In genomic region chr11:12281571-12282478, GRCh38 we compare ENCODE assay signal across 8 cellular contexts.
DNase-seq lines count a peak whose midpoint lies in the region; ATAC-seq and TF ChIP-seq lines count a peak whose summit lies in the region.

No MANE protein-coding gene starts in this region.

- TF ChIP-seq CTCF in glutamatergic neuron (IDR thresholded peaks at IDR 0.05; ENCODE audit: partially characterized antibody, unreplicated experiment) (peak; percentile 99), upper lobe of left lung (IDR thresholded peaks at IDR 0.05) (peak; percentile 89 to 98 (median 94))

- no peaks in the 10 kb centered on the region for H3K9me3 Mint-ChIP-seq in activated naive CD4-positive, alpha-beta T cell treated with anti-CD3 and anti-CD28 coated beads, Interleukin-2, amount 10 ng/mL, durations not matched to agents 7 days and 5 days
- no peaks in the 10 kb centered on the region for H3K9me3 Mint-ChIP-seq in glutamatergic neuron (ENCODE audit: unreplicated experiment)

- peak; percentile 69 for ATAC-seq in SK-N-SH treated with all-trans-retinoic acid at 6 μM for 48 hours
- peak; percentile 71 to 75 for ATAC-seq in upper lobe of left lung (ENCODE audit: low FRiP score in 2 of 2)

- no peak overlapping the region for H3K4me3 Mint-ChIP-seq in activated naive CD4-positive, alpha-beta T cell treated with anti-CD3 and anti-CD28 coated beads, Interleukin-2, amount 10 ng/mL, durations not matched to agents 7 days and 5 days
- no peak overlapping the region for H3K4me3 Mint-ChIP-seq in glutamatergic neuron (ENCODE audit: unreplicated experiment)

- TF ChIP-seq POLR2A in upper lobe of left lung (IDR thresholded peaks at IDR 0.05): no peak

- TF ChIP-seq EP300 in upper lobe of left lung (IDR thresholded peaks at IDR 0.05): no peak

- H3K27ac ChIP-seq in upper lobe of left lung: no peak overlapping the region

- H3K4me1 ChIP-seq in upper lobe of left lung: peaks cover 0 to 14% (median 8%) of the 10 kb centered on the region in 4 donors

- H3K9me3 ChIP-seq in upper lobe of left lung: no peaks in the 10 kb centered on the region

- CTCF ChIA-PET in activated naive CD4-positive, alpha-beta T cell treated with anti-CD3 and anti-CD28 coated beads, Interleukin-2, amount 10 ng/mL, durations not matched to agents 7 days and 5 days (lab: Charles Lee): interaction anchor here (0.7 to 17.7 kb wide), 46 partner anchors 8 to 491 kb away, joined by 3 to 532 read pairs (median 4); partner anchors contain the start of gene MICAL2

- no peaks in the 10 kb centered on the region for H3K36me3 ChIP-seq in upper lobe of left lung

- H3K4me1 Mint-ChIP-seq in activated naive CD4-positive, alpha-beta T cell treated with anti-CD3 and anti-CD28 coated beads, Interleukin-2, amount 10 ng/mL, durations not matched to agents 7 days and 5 days: no peaks in the 10 kb centered on the region
- peaks cover 2% of the 10 kb centered on the region for H3K4me1 Mint-ChIP-seq in glutamatergic neuron (ENCODE audit: low read depth, unreplicated experiment)

- peaks cover 10% of the 10 kb centered on the region for H3K27me3 Mint-ChIP-seq in activated naive CD4-positive, alpha-beta T cell treated with anti-CD3 and anti-CD28 coated beads, Interleukin-2, amount 10 ng/mL, durations not matched to agents 7 days and 5 days
- H3K27me3 Mint-ChIP-seq in glutamatergic neuron (ENCODE audit: unreplicated experiment): peaks cover 2% of the 10 kb centered on the region

- H3K27ac Mint-ChIP-seq in activated naive CD4-positive, alpha-beta T cell treated with anti-CD3 and anti-CD28 coated beads, Interleukin-2, amount 10 ng/mL, durations not matched to agents 7 days and 5 days: no peak overlapping the region
- H3K27ac Mint-ChIP-seq in glutamatergic neuron (ENCODE audit: unreplicated experiment): no peak overlapping the region

- no peak overlapping the region for H3K4me3 ChIP-seq in upper lobe of left lung

- 20 to 26% methylated on average over 7 to 12 of the region's 12 CpGs for WGBS in upper lobe of left lung, 2 donors

- no peaks in the 10 kb centered on the region for H3K27me3 ChIP-seq in upper lobe of left lung

- H3K36me3 Mint-ChIP-seq in activated naive CD4-positive, alpha-beta T cell treated with anti-CD3 and anti-CD28 coated beads, Interleukin-2, amount 10 ng/mL, durations not matched to agents 7 days and 5 days: no peaks in the 10 kb centered on the region
- H3K36me3 Mint-ChIP-seq in glutamatergic neuron (ENCODE audit: unreplicated experiment): no peaks in the 10 kb centered on the region

- DNase-seq in NCI-H1417 (lab: John Stamatoyannopoulos, UW) (peak; percentile 71 to 96 (median 88)), NCI-H1417 treated with DMSO at 0.1 percent for 48 hours (lab: John Stamatoyannopoulos, UW) (no peak), LHCN-M2 (ENCODE audit: low read depth) (peak; percentile 78), glutamatergic neuron (peak; percentile 89), pons (ENCODE audit: low spot score) (peak; percentile 83), upper lobe of left lung (peak in 1 of 2 donors; percentile 88)
- peak; percentile 82 for DNase-seq in activated naive CD4-positive, alpha-beta T cell treated with anti-CD3 and anti-CD28 coated beads, Interleukin-2, amount 10 ng/mL, durations not matched to agents 7 days and 5 days

TF ChIP-seq in SK-N-SH treated with all-trans-retinoic acid at 6 μM for 48 hours, 23 proteins besides CTCF, POLR2A, EP300 and RAD21:
- no peak for TF ChIP-seq CSDC2 (CRISPR knock-in tag; IDR thresholded peaks at IDR 0.05)
TF ChIP-seq in SK-N-SH treated with all-trans-retinoic acid at 6 μM for 48 hours: peak in this region for 0.
